Comparison of ENCODE assay signal across 8 cellular contexts in the genomic region with DNA sequence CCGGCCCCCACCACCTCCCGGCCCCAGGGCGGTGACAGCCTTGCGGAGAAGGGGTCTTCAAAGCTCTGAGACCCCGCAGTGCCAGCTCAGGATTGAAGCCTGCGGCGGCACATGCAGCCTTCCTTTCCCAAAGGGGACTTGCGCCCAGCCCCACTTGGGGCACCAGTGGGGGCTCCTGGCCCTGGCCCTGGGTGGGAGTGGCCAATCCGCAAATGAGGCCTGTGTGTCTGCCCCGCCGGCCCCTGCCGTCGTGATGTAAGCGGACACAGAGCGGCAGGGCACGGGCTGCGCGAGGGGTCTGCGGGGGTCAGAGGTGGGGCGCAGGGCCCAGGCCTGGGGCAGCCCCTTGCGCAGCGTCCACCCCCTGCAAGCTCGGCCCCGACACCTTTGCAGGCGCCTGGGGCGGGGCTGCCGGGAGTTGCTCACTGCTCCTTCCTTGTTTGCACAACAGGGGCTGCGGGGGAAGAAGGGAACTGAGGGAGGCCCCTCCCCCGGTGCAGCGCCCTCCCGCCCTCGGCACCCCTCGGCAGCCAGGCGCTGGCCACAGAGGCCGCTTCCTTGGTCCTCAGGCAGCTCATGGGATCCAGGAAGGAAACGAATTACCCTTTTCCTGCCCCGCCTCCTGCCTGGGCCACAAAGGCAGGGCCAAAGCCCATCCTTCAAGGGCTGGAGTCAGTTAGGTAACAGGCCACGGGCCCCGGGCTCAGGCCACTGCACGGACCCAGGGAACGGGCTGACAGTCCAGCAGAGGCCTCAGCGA. TPM values are rescaled to one million over a fixed set of nuclear protein-coding genes. Genes with fewer than 3 reads are reported as not detected.
DNase-seq lines count a peak whose midpoint lies in the region; ATAC-seq and TF ChIP-seq lines count a peak whose summit lies in the region.

No MANE protein-coding gene starts in this region.

- H4K20me1 ChIP-seq in PC-9 (ENCODE audit: insufficient read depth) = peaks cover 46% of the 10 kb centered on the region

- intact Hi-C loops in PC-9 (cut with micrococcal nuclease; ENCODE audit: unreplicated experiment) = loop anchor here (2.0 to 10.0 kb wide), 3 partner anchors 15 to 263 kb away; no protein-coding TSS in a partner anchor

- no peaks in the 10 kb centered on the region for H3K36me3 ChIP-seq in PC-9 (ENCODE audit: low read depth)
- H3K36me3 ChIP-seq in mucosa of stomach (ENCODE audit: control insufficient read depth, insufficient read depth, low read length) = no peaks in the 10 kb centered on the region

- H3K4me3 ChIP-seq in GM12865 (ENCODE audit: low read depth, low read length) (peak overlapping the region; percentile 76), PC-9 (peak overlapping the region; percentile 72), mucosa of stomach (ENCODE audit: low read length) (peak overlapping the region; percentile 50)

- H3K9me3 ChIP-seq in PC-9 (ENCODE audit: insufficient read depth, low read depth) (no peaks in the 10 kb centered on the region), mucosa of stomach (ENCODE audit: control insufficient read depth, low read length) (no peaks in the 10 kb centered on the region)

- H3K4me1 ChIP-seq in PC-9 (replicated peaks; ENCODE audit: insufficient read depth) (peaks cover 41% of the 10 kb centered on the region), mucosa of stomach (ENCODE audit: control insufficient read depth, insufficient read depth, low read length) (peaks cover 56% of the 10 kb centered on the region)

- ATAC-seq in GM19328 (IDR thresholded peaks at IDR 0.05; ENCODE audit: unreplicated experiment) = no peak
- ATAC-seq in GM18909 (IDR thresholded peaks at IDR 0.05; ENCODE audit: poor library complexity, unreplicated experiment) = no peak

- H3K79me2 ChIP-seq in PC-9 (ENCODE audit: low read depth) = peaks cover 61% of the 10 kb centered on the region

- H3K4me2 ChIP-seq in PC-9 = peak overlapping the region; percentile 79

- TF ChIP-seq CTCF in 22Rv1 (IDR thresholded peaks at IDR 0.05) (no peak), GM12865 (IDR thresholded peaks at IDR 0.05; ENCODE audit: insufficient read depth, low read depth, low read length, missing control alignments) (no peak), PC-9 (conservative IDR thresholded peaks at IDR 0.05) (no peak)

- peaks cover 36% of the 10 kb centered on the region; the same call in 1 of the 2 replicates for H3F3A ChIP-seq in PC-9 (ENCODE audit: insufficient read depth, low read depth)

- no TSS peak for BruUV-seq in PC-9 (replicated peaks; lab: Mats Ljungman, UMichigan)

- no peak overlapping the region for H2AFZ ChIP-seq in PC-9

- CTCF ChIA-PET in PC-9 (lab: Charles Lee) = no interaction called here

- DNase-seq in GM12865 (ENCODE audit: low read depth) (no peak), PC-9 (peak; percentile 68 to 82), epithelial cell of prostate (ENCODE audit: low read depth, low spot score) (no peak)
- no peak for DNase-seq in stimulated activated naive CD4-positive, alpha-beta T cell treated with Interleukin-2 at 50 U/mL for 16 hours (lab: John Stamatoyannopoulos, UW)

- POLR2A ChIA-PET in PC-9 (lab: Charles Lee; ENCODE audit: unreplicated experiment) = interaction anchor here (0.7 kb wide), 1 partner anchor 10 kb away, joined by 3 read pairs; no protein-coding TSS in a partner anchor

- H3K9ac ChIP-seq in mucosa of stomach (ENCODE audit: low read length) = peak overlapping the region; percentile 75

- H3K27ac ChIP-seq in 22Rv1 (peak overlapping the region; percentile 83), PC-9 (peak overlapping the region; percentile 16; the same call in 1 of the 2 replicates), epithelial cell of prostate (peak overlapping the region; percentile 76)

- no peaks in the 10 kb centered on the region for H3K27me3 ChIP-seq in PC-9 (ENCODE audit: insufficient read depth, low read depth)
- no peaks in the 10 kb centered on the region for H3K27me3 ChIP-seq in mucosa of stomach (ENCODE audit: control insufficient read depth, insufficient read depth, low read length)

- H3K9me2 ChIP-seq in PC-9 (ENCODE audit: insufficient read depth) = no peaks in the 10 kb centered on the region

RNA-seq across cellular contexts. Expression of gene SLC16A3, which starts 2.9 kb away (rescaled TPM):
- 157 and 198 TPM in 2 replicates for total RNA-seq in PC-9 (2021)

RNA-seq across cellular contexts. Expression of gene CCDC57, which starts 19.1 kb away (rescaled TPM):
- 138 and 140 TPM in 2 replicates for total RNA-seq in PC-9 (2021)

RNA-seq across cellular contexts. Expression of gene CSNK1D, which starts 41.8 kb away (rescaled TPM):
- total RNA-seq in PC-9 (2021) = 151 and 181 TPM in 2 replicates

Comparison
In these comparisons a context has a peak if more than half of its experiments do, and no peak if none do; other contexts are left out.
1. H3K27ac ChIP-seq: peak in every context shown above with its lines; median percentile 83 in 22Rv1; 76 in epithelial cell of prostate; 16 in PC-9.
2. DNase-seq: peak in PC-9 (2 of 2); none in GM12865 (single experiment), epithelial cell of prostate (single experiment) and stimulated activated naive CD4-positive, alpha-beta T cell treated with Interleukin-2 at 50 U/mL for 16 hours (single experiment).
3. Peak in every context shown above with its lines, with median percentiles within 50 percentile points of each other: H3K4me3 ChIP-seq.